18 cellular contexts compared by ENCODE assay signal in the genomic region with DNA sequence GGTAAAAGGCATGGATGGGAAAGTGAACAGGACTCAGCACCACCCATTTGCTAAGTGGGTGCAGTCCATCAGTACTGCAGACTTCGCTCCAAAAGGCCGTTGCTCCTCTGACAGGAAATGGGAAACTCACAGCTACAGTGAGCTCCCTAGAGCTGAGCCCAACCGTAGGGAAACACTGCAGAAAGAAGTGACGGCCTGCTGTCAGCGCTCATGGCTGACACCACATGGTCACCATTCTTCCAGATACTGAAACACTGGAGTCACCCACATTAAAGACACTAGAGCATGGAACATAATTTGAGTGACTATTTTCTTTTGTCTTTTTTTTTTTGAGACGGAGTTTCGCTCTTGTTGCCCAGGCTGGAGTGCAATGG. TPM values are rescaled to one million over a fixed set of nuclear protein-coding genes. Genes with fewer than 3 reads are reported as not detected.
DNase-seq lines count a peak whose midpoint lies in the region; ATAC-seq and TF ChIP-seq lines count a peak whose summit lies in the region.
"Had no signal": no experiment of that assay in that cellular context is flagged by ENCODE, and none has a peak within 500 bp of the region (broad histone marks: within the 10 kb centered on the region; RNA-seq: fewer than 3 reads in every experiment).

No MANE protein-coding gene starts in this region.

- H3K4me3 Mint-ChIP-seq in glutamatergic neuron (ENCODE audit: unreplicated experiment), result no peak overlapping the region

- H3K27me3 Mint-ChIP-seq in glutamatergic neuron (ENCODE audit: unreplicated experiment), result no peaks in the 10 kb centered on the region

- peak overlapping the region; percentile 62 for H3K27ac Mint-ChIP-seq in glutamatergic neuron (ENCODE audit: unreplicated experiment)

- ATAC-seq in mucosa of descending colon (peak; percentile 44), GM18868 (IDR thresholded peaks at IDR 0.05; ENCODE audit: unreplicated experiment) (no peak)
- ATAC-seq: activated CD4-positive, CD25-positive, alpha-beta regulatory T cell treated with anti-CD3 and anti-CD28 coated beads, Interleukin-2, amount 50 U/mL, for 24 hours; gastroesophageal sphincter had no signal

- H3K4me1 ChIP-seq in OCI-LY1 (ENCODE audit: insufficient read depth, low read length, severe bottlenecking), result peaks cover 43% of the 10 kb centered on the region
- H3K4me1 ChIP-seq in mucosa of descending colon (ENCODE audit: low read depth), result peaks cover 5% of the 10 kb centered on the region
- peaks cover 0 to 20% (median 16%) of the 10 kb centered on the region in 4 donors for H3K4me1 ChIP-seq in sigmoid colon

- TF ChIP-seq CTCF in AG10803 (conservative IDR thresholded peaks at IDR 0.05; ENCODE audit: low read length) (no peak), OCI-LY1 (IDR thresholded peaks at IDR 0.05; ENCODE audit: low read length) (no peak), glutamatergic neuron (IDR thresholded peaks at IDR 0.05; ENCODE audit: partially characterized antibody, unreplicated experiment) (no peak), mucosa of descending colon (IDR thresholded peaks at IDR 0.05) (no peak), sigmoid colon (IDR thresholded peaks at IDR 0.05) (no peak)

- no peak for TF ChIP-seq EP300 in sigmoid colon (IDR thresholded peaks at IDR 0.05)

- no peaks in the 10 kb centered on the region for H3K36me3 Mint-ChIP-seq in glutamatergic neuron (ENCODE audit: unreplicated experiment)

- peak overlapping the region; percentile 40; the same call in 1 of the 2 replicates for H3K4me2 ChIP-seq in OCI-LY1 (ENCODE audit: low read length)

- no peaks in the 10 kb centered on the region for H3K9me3 ChIP-seq in OCI-LY1 (ENCODE audit: low read length)
- no peaks in the 10 kb centered on the region for H3K9me3 ChIP-seq in mucosa of descending colon
- H3K9me3 ChIP-seq in sigmoid colon, result no peaks in the 10 kb centered on the region
- H3K9me3 ChIP-seq: adrenal gland, gastroesophageal sphincter, neutrophil, upper lobe of left lung had no signal

- no peaks in the 10 kb centered on the region for H3K9me2 ChIP-seq in OCI-LY1 (ENCODE audit: low read depth, low read length)

- H3K36me3 ChIP-seq in OCI-LY1 (ENCODE audit: insufficient read depth, low read length), result no peaks in the 10 kb centered on the region; the same call in 1 of the 2 replicates
- H3K36me3 ChIP-seq in mucosa of descending colon (ENCODE audit: low read depth), result no peaks in the 10 kb centered on the region
- no peaks in the 10 kb centered on the region for H3K36me3 ChIP-seq in sigmoid colon
- H3K36me3 ChIP-seq: adrenal gland, neutrophil, upper lobe of left lung had no signal

- H3K27me3 ChIP-seq in OCI-LY1 (ENCODE audit: insufficient read depth, low read length) (no peaks in the 10 kb centered on the region), sigmoid colon (no peaks in the 10 kb centered on the region)
- H3K27me3 ChIP-seq: adrenal gland, gastroesophageal sphincter, neutrophil, upper lobe of left lung had no signal

- no peaks in the 10 kb centered on the region for H4K20me1 ChIP-seq in OCI-LY1 (ENCODE audit: insufficient read depth, low read length)

- 73 to 75% methylated on average over 7 of the region's 7 CpGs for WGBS in sigmoid colon, 2 donors

- H3K4me1 Mint-ChIP-seq in glutamatergic neuron (ENCODE audit: low read depth, unreplicated experiment), result peaks cover 30% of the 10 kb centered on the region

- no peak overlapping the region for H3K9ac ChIP-seq in OCI-LY1 (ENCODE audit: low read length)

- no peaks in the 10 kb centered on the region for H3K79me2 ChIP-seq in OCI-LY1 (ENCODE audit: insufficient read depth, low read length)

- H3K4me3 ChIP-seq in AG10803 (ENCODE audit: low read length), result no peak overlapping the region
- H3K4me3 ChIP-seq in OCI-LY1 (ENCODE audit: low read depth, low read length, poor library complexity, severe bottlenecking), result no peak overlapping the region
- no peak overlapping the region for H3K4me3 ChIP-seq in mucosa of descending colon
- H3K4me3 ChIP-seq in sigmoid colon, result no peak overlapping the region
- H3K4me3 ChIP-seq: adrenal gland, gastroesophageal sphincter, upper lobe of left lung had no signal

- peak overlapping the region; percentile 68 for H3K27ac ChIP-seq in OCI-LY1 (ENCODE audit: low read depth, low read length, poor library complexity, severe bottlenecking)
- no peak overlapping the region for H3K27ac ChIP-seq in sigmoid colon
- H3K27ac ChIP-seq: HL-60, neutrophil, upper lobe of left lung had no signal

- H2AFZ ChIP-seq in OCI-LY1 (ENCODE audit: low read length), result no peak overlapping the region

- DNase-seq in AG10803 (ENCODE audit: low read depth), result peak; percentile 45
- DNase-seq in glutamatergic neuron, result no peak
- no peak for DNase-seq in mucosa of descending colon
- DNase-seq in sigmoid colon, result no peak
- DNase-seq in activated naive CD4-positive, alpha-beta T cell (lab: John Stamatoyannopoulos, UW), result no peak
- no peak for DNase-seq in NCI-H69 (lab: John Stamatoyannopoulos, UW)
- DNase-seq: adrenal gland; DMS79 treated with DMSO at 0.1 percent for 48 hours; GOT3; NCI-H2081 treated with DMSO at 0.1 percent for 48 hours; NK-92 treated with Interleukin-12 subunit alpha and Interleukin-12 subunit beta, amount 100 ng/mL, for 24 hours; upper lobe of left lung had no signal

- intact Hi-C loops in mucosa of descending colon (cut with DNase I, micrococcal nuclease), result no loop called here
- intact Hi-C loops in sigmoid colon (cut with DNase I), result no loop called here

- TF ChIP-seq POLR2A in sigmoid colon (IDR thresholded peaks at IDR 0.05), result no peak

- H3F3A ChIP-seq in OCI-LY1 (ENCODE audit: insufficient read depth, low read length), result no peaks in the 10 kb centered on the region

- peaks cover 7% of the 10 kb centered on the region for H3K9me3 Mint-ChIP-seq in glutamatergic neuron (ENCODE audit: unreplicated experiment)

RNA-seq across cellular contexts. Expression of a gene that starts 31.9 kb away (rescaled TPM):
- total RNA-seq in glutamatergic neuron (ENCODE audit: unreplicated experiment) (94.3 TPM), mucosa of descending colon (10 to 100 TPM; 16.2 to 25.0 (median 19.0) TPM), sigmoid colon (10 to 100 TPM; 11.0 to 26.3 (median 16.1) TPM)
- polyA plus RNA-seq in sigmoid colon, result 10 to 100 TPM in 1 of 3 donors, 1 to 10 TPM in 2; 6.2 to 16.1 (median 6.6) TPM

RNA-seq across cellular contexts. Expression of a gene that starts 36.6 kb away (rescaled TPM):
- 3.1 TPM for total RNA-seq in glutamatergic neuron (ENCODE audit: unreplicated experiment)
- 1 to 10 TPM; 1.2 to 5.7 (median 3.3) TPM for total RNA-seq in mucosa of descending colon
- total RNA-seq in sigmoid colon, result 1 to 10 TPM; 5.4 to 8.3 (median 7.7) TPM
- 1 to 10 TPM; 5.4 to 9.7 (median 5.5) TPM for polyA plus RNA-seq in sigmoid colon

RNA-seq across cellular contexts. Expression of a gene that starts 46.4 kb away (rescaled TPM):
- 0.39 TPM for total RNA-seq in glutamatergic neuron (ENCODE audit: unreplicated experiment)
- not detected for total RNA-seq in mucosa of descending colon
- not detected for total RNA-seq in sigmoid colon
- under 1 TPM in 1 of 3 donors, not detected in 2; 0.12 TPM for polyA plus RNA-seq in sigmoid colon
- total RNA-seq: adrenal gland, gastroesophageal sphincter, upper lobe of left lung had no signal
